ENCODE assay signal across 20 cellular contexts in genomic region chr2:120440521-120441350, GRCh38.
A peak's percentile ranks its signal among the peaks of the same experiment; 100 is the strongest.
DNase-seq lines count a peak whose midpoint lies in the region; ATAC-seq, FAIRE-seq and TF ChIP-seq lines count a peak whose summit lies in the region.
"Had no signal": no experiment of that assay in that cellular context is flagged by ENCODE, and none has a peak within 500 bp of the region (broad histone marks: within the 10 kb centered on the region; RNA-seq: fewer than 3 reads in every experiment).

No MANE protein-coding gene starts in this region.

- intact Hi-C loops in HepG2 (cut with micrococcal nuclease; ENCODE audit: unreplicated experiment), result no loop called here
- intact Hi-C loops in right lobe of liver (cut with DNase I), result no loop called here
- intact Hi-C loops in transverse colon (cut with DNase I; ENCODE audit: low total_unique reads), result no loop called here

- POLR2A ChIA-PET in HepG2 (lab: Yijun Ruan, JAX), result interaction anchor here (1.2 to 2.8 kb wide), 4 partner anchors 25 to 111 kb away, joined by 3 to 22 read pairs (median 3); no protein-coding TSS in a partner anchor

- no peak for FAIRE-seq in HepG2 (lab: Jason Lieb, UNC)
- FAIRE-seq: A549, K562 had no signal

- no TSS peak for BruUV-seq in HepG2 (replicated peaks; lab: Mats Ljungman, UMichigan)

- DNase-seq in HepG2 (ENCODE audit: low spot score) (no peak), right lobe of liver (no peak), coronary artery (ENCODE audit: low spot score) (peak; percentile 46), osteoblast (ENCODE audit: insufficient read length, low spot score, missing footprints) (peak; percentile 81), brain microvascular endothelial cell (no peak), transverse colon (no peak)
- DNase-seq: DMS79, HFFc6, MM.1S, NCI-H1092, NCI-H1436, NCI-H187 treated with DMSO at 0.1 percent for 48 hours, NCI-H226, NCI-H510A treated with DMSO at 0.1 percent for 48 hours, NCI-H82, Peyer's patch, SJCRH30 had no signal

- H3K9me3 ChIP-seq in HepG2 (ENCODE audit: low read length), result no peaks in the 10 kb centered on the region
- no peaks in the 10 kb centered on the region for H3K9me3 ChIP-seq in right lobe of liver
- no peaks in the 10 kb centered on the region for H3K9me3 ChIP-seq in osteoblast (ENCODE audit: low read depth, low read length)
- H3K9me3 ChIP-seq in transverse colon, result no peaks in the 10 kb centered on the region
- H3K9me3 ChIP-seq: A549, Peyer's patch, SJCRH30 had no signal

- no peaks in the 10 kb centered on the region for H3K36me3 ChIP-seq in HepG2 (replicated peaks in 1 of 2; ENCODE audit: control insufficient read depth in 1 of 2, insufficient read depth in 2 of 2, low read length in 2 of 2)
- no peaks in the 10 kb centered on the region for H3K36me3 ChIP-seq in right lobe of liver
- H3K36me3 ChIP-seq in osteoblast (ENCODE audit: insufficient read depth, low read length), result no peaks in the 10 kb centered on the region
- no peaks in the 10 kb centered on the region for H3K36me3 ChIP-seq in brain microvascular endothelial cell (replicated peaks)
- no peaks in the 10 kb centered on the region for H3K36me3 ChIP-seq in transverse colon
- H3K36me3 ChIP-seq: Peyer's patch, SJCRH30 had no signal

- H3K4me3 ChIP-seq in HepG2 (replicated peaks in 1 of 3; ENCODE audit: insufficient read depth in 1 of 3, low read depth in 2 of 3, low read length in 3 of 3), result no peak overlapping the region
- no peak overlapping the region for H3K4me3 ChIP-seq in right lobe of liver
- no peak overlapping the region for H3K4me3 ChIP-seq in coronary artery
- no peak overlapping the region for H3K4me3 ChIP-seq in osteoblast (ENCODE audit: insufficient read depth, low read length)
- no peak overlapping the region for H3K4me3 ChIP-seq in brain microvascular endothelial cell (ENCODE audit: low read depth, low read length)
- no peak overlapping the region for H3K4me3 ChIP-seq in transverse colon
- H3K4me3 ChIP-seq: A549, K562, Peyer's patch, SJCRH30 had no signal

- H3K4me1 ChIP-seq in HepG2 (ENCODE audit: insufficient read depth, low read length) (peaks cover 32% of the 10 kb centered on the region), right lobe of liver (peaks cover 0 to 11% (median 5%) of the 10 kb centered on the region in 4 donors), osteoblast (ENCODE audit: insufficient read depth, low read length) (peaks cover 7% of the 10 kb centered on the region), transverse colon (peaks cover 0 to 15% (median 14%) of the 10 kb centered on the region in 4 donors)
- H3K4me1 ChIP-seq: SJCRH30 had no signal

- no peak overlapping the region for H3K4me2 ChIP-seq in HepG2 (ENCODE audit: low read depth, low read length)
- H3K4me2 ChIP-seq in osteoblast (ENCODE audit: insufficient read depth, low read length), result no peak overlapping the region
- H3K4me2 ChIP-seq: A549 had no signal

- no peak for ATAC-seq in HepG2
- no peak for ATAC-seq in right lobe of liver
- no peak for ATAC-seq in HG03442 (IDR thresholded peaks at IDR 0.05; ENCODE audit: unreplicated experiment)
- ATAC-seq: A549, K562 had no signal

- TF ChIP-seq RAD21 in HepG2 (CRISPR knock-in tag; IDR thresholded peaks at IDR 0.05), result no peak

- no peak overlapping the region for H2AFZ ChIP-seq in HepG2 (ENCODE audit: low read length)
- no peak overlapping the region for H2AFZ ChIP-seq in osteoblast (ENCODE audit: low read length)

- H3K27me3 ChIP-seq in HepG2 (ENCODE audit: control insufficient read depth in 1 of 2, insufficient read depth in 2 of 2, low read length in 2 of 2) (peaks cover 20 to 79% of the 10 kb centered on the region in 2 experiments), right lobe of liver (no peaks in the 10 kb centered on the region), osteoblast (ENCODE audit: insufficient read depth, low read length) (peaks cover 27% of the 10 kb centered on the region), brain microvascular endothelial cell (replicated peaks) (peaks cover 37% of the 10 kb centered on the region), transverse colon (peaks cover 45% of the 10 kb centered on the region)
- H3K27me3 ChIP-seq: Peyer's patch had no signal

- CTCF ChIA-PET in HepG2 (lab: Yijun Ruan, JAX; ENCODE audit: low intra/inter-chr PET ratio, low total read pairs), result no interaction called here

- H3K79me2 ChIP-seq in HepG2 (ENCODE audit: insufficient read depth, low read length), result no peaks in the 10 kb centered on the region
- H3K79me2 ChIP-seq in osteoblast (ENCODE audit: insufficient read depth, low read length), result no peaks in the 10 kb centered on the region

- H3K27ac ChIP-seq in HepG2 (ENCODE audit: extremely low read length, insufficient read depth, low read length), result no peak overlapping the region
- no peak overlapping the region for H3K27ac ChIP-seq in right lobe of liver
- no peak overlapping the region for H3K27ac ChIP-seq in coronary artery
- H3K27ac ChIP-seq in osteoblast (ENCODE audit: low read depth, low read length), result no peak overlapping the region
- H3K27ac ChIP-seq in brain microvascular endothelial cell, result no peak overlapping the region
- H3K27ac ChIP-seq in transverse colon, result no peak overlapping the region
- H3K27ac ChIP-seq: A549, Peyer's patch, SJCRH30 had no signal

- TF ChIP-seq POLR2A in HepG2 (IDR thresholded peaks at IDR 0.05; ENCODE audit: insufficient read depth in 1 of 2, low read depth in 2 of 2, low read length in 2 of 2) (no peak), right lobe of liver (IDR thresholded peaks at IDR 0.05) (no peak), transverse colon (IDR thresholded peaks at IDR 0.05) (no peak)

- TF ChIP-seq EP300 in HepG2 (IDR thresholded peaks at IDR 0.05; ENCODE audit: low read depth in 2 of 2, low read length in 2 of 2) (no peak), HepG2 (CRISPR knock-in tag; IDR thresholded peaks at IDR 0.05; ENCODE audit: borderline replicate concordance) (no peak), transverse colon (IDR thresholded peaks at IDR 0.05; ENCODE audit: low read depth) (no peak)

- 71% methylated on average over 17 of the region's 17 CpGs for WGBS in HepG2 (ENCODE audit: low lambda C conversion rate)
- WGBS in right lobe of liver (ENCODE audit: insufficient coverage, low coverage, low lambda C conversion rate, missing lambda C conversion rate), result 89% methylated on average over 10 of the region's 17 CpGs
- 89% methylated on average over 17 of the region's 17 CpGs; no CpG with 5 or more reads in 1 of the 2 donors for WGBS in transverse colon (ENCODE audit: low coverage in 1 of 2), 2 donors

- no peak overlapping the region for H3K9ac ChIP-seq in HepG2 (ENCODE audit: insufficient read depth, low read depth, low read length)

- in situ Hi-C loops in HepG2 (cut with HindIII; ENCODE audit: extremely low pct_ligation_motif_present, low pct_unique_long_range_greater_than_20kb) (no loop called here), brain microvascular endothelial cell (cut with HindIII; ENCODE audit: low pct_ligation_motif_present, low sequenced_read_pairs) (no loop called here), transverse colon (cut with MboI; ENCODE audit: low pct_ligation_motif_present in 1 of 4, low pct_unique_long_range_greater_than_20kb in 1 of 4, low sequenced_read_pairs in 3 of 4) (no loop called here)

- H4K20me1 ChIP-seq in HepG2 (ENCODE audit: insufficient read depth, low read length), result 0 out of 2 replicates have a peak, but pooled peaks cover 3% of the 10 kb centered on the region
- H4K20me1 ChIP-seq in osteoblast (ENCODE audit: insufficient read depth, low read length), result no peaks in the 10 kb centered on the region

- no peak for TF ChIP-seq CTCF in HepG2 (CRISPR knock-in tag; IDR thresholded peaks at IDR 0.05)
- no peak for TF ChIP-seq CTCF in right lobe of liver (IDR thresholded peaks at IDR 0.05)
- no peak for TF ChIP-seq CTCF in coronary artery (IDR thresholded peaks at IDR 0.05)
- TF ChIP-seq CTCF in osteoblast (IDR thresholded peaks at IDR 0.05; ENCODE audit: extremely low read depth, low read depth, low read length), result no peak
- no peak for TF ChIP-seq CTCF in brain microvascular endothelial cell (IDR thresholded peaks at IDR 0.05; ENCODE audit: low read depth, low read length, missing control alignments)
- TF ChIP-seq CTCF in transverse colon (IDR thresholded peaks at IDR 0.05), result no peak

TF ChIP-seq in HepG2, 621 proteins besides CTCF, POLR2A, EP300 and RAD21 (continues in another document):
- TF ChIP-seq MYNN (CRISPR knock-in tag; IDR thresholded peaks at IDR 0.05; ENCODE audit: low read depth), result no peak
- TF ChIP-seq SMYD3 (CRISPR knock-in tag; IDR thresholded peaks at IDR 0.05), result no peak
- TF ChIP-seq, protein P1, sequence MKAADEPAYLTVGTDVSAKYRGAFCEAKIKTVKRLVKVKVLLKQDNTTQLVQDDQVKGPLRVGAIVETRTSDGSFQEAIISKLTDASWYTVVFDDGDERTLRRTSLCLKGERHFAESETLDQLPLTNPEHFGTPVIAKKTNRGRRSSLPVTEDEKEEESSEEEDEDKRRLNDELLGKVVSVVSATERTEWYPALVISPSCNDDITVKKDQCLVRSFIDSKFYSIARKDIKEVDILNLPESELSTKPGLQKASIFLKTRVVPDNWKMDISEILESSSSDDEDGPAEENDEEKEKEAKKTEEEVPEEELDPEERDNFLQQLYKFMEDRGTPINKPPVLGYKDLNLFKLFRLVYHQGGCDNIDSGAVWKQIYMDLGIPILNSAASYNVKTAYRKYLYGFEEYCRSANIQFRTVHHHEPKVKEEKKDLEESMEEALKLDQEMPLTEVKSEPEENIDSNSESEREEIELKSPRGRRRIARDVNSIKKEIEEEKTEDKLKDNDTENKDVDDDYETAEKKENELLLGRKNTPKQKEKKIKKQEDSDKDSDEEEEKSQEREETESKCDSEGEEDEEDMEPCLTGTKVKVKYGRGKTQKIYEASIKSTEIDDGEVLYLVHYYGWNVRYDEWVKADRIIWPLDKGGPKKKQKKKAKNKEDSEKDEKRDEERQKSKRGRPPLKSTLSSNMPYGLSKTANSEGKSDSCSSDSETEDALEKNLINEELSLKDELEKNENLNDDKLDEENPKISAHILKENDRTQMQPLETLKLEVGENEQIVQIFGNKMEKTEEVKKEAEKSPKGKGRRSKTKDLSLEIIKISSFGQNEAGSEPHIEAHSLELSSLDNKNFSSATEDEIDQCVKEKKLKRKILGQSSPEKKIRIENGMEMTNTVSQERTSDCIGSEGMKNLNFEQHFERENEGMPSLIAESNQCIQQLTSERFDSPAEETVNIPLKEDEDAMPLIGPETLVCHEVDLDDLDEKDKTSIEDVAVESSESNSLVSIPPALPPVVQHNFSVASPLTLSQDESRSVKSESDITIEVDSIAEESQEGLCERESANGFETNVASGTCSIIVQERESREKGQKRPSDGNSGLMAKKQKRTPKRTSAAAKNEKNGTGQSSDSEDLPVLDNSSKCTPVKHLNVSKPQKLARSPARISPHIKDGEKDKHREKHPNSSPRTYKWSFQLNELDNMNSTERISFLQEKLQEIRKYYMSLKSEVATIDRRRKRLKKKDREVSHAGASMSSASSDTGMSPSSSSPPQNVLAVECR (CRISPR knock-in tag; IDR thresholded peaks at IDR 0.05; ENCODE audit: borderline replicate concordance), result no peak
- no peak for TF ChIP-seq NFYC (CRISPR knock-in tag; IDR thresholded peaks at IDR 0.05)
- TF ChIP-seq ZNF780A (CRISPR knock-in tag; IDR thresholded peaks at IDR 0.05), result no peak
- no peak for TF ChIP-seq HCFC1 (IDR thresholded peaks at IDR 0.05; ENCODE audit: low read depth, low read length)
- 0 out of 2 replicates have a peak, but pooled peaks have one; percentile 22 for TF ChIP-seq ZNF253 (CRISPR knock-in tag; IDR thresholded peaks at IDR 0.05; ENCODE audit: borderline replicate concordance)

Comparison
In these comparisons a context has a peak if more than half of its experiments do, and no peak if none do; other contexts are left out.
1. DNase-seq: peak in coronary artery (single experiment) and osteoblast (single experiment); none in HepG2 (single experiment), right lobe of liver (0 of 3), brain microvascular endothelial cell (single experiment) and transverse colon (single experiment).